Comparison of ENCODE assay signal across 2 cellular contexts in the genomic region with DNA sequence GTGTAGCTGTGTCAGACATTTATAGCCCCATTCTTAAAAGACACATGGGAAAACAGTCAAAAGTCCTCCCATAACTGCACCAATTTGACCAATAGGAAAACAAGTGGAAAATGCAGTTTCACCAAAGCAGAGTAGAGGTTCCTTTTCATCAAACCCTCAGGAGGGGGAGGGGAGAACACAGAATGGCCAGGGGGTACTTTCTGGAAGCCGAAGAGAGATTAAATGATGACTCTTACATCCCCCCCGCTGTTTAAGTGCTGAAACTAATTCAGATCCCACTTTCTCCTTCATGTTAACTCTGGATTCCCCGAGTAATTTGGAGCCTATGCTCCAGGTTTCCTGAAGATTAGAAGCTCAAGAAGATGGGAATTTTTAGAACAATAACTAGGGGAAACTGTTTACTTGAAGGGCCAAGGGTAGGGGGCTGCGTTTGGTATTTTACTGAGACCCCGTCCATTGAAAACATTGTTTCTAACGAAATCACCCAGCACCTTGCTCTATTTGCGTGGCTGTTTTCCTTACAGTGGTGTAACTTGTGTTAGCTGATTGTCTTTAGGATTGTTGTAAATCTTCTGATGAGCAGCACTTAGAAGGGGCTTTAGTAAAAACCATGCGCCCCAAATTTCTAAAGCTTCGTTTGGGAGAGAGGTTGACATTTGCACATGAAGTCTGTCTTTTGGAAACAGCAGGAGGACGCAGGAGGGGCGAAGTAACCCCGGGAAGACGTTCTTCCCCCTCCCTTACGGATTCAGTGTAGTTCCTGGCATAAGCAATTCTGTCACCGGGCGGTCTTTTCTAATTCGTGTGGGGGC.
TF ChIP-seq lines count a peak whose summit lies in the region.

No MANE protein-coding gene starts in this region.

TF ChIP-seq in A549, 52 proteins besides CTCF, POLR2A, EP300 and RAD21 (continued from another document):
- TF ChIP-seq, protein P1, sequence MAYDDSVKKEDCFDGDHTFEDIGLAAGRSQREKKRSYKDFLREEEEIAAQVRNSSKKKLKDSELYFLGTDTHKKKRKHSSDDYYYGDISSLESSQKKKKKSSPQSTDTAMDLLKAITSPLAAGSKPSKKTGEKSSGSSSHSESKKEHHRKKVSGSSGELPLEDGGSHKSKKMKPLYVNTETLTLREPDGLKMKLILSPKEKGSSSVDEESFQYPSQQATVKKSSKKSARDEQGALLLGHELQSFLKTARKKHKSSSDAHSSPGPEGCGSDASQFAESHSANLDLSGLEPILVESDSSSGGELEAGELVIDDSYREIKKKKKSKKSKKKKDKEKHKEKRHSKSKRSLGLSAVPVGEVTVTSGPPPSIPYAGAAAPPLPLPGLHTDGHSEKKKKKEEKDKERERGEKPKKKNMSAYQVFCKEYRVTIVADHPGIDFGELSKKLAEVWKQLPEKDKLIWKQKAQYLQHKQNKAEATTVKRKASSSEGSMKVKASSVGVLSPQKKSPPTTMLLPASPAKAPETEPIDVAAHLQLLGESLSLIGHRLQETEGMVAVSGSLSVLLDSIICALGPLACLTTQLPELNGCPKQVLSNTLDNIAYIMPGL (CRISPR knock-in tag; IDR thresholded peaks at IDR 0.05; ENCODE audit: borderline replicate concordance) = no peak
- peak; percentile 30; the same call in 1 of the 2 replicates for TF ChIP-seq CBX8 (IDR thresholded peaks at IDR 0.05)

TF ChIP-seq in GM23338, 12 proteins besides CTCF, POLR2A, EP300 and RAD21:
- TF ChIP-seq, protein P2, sequence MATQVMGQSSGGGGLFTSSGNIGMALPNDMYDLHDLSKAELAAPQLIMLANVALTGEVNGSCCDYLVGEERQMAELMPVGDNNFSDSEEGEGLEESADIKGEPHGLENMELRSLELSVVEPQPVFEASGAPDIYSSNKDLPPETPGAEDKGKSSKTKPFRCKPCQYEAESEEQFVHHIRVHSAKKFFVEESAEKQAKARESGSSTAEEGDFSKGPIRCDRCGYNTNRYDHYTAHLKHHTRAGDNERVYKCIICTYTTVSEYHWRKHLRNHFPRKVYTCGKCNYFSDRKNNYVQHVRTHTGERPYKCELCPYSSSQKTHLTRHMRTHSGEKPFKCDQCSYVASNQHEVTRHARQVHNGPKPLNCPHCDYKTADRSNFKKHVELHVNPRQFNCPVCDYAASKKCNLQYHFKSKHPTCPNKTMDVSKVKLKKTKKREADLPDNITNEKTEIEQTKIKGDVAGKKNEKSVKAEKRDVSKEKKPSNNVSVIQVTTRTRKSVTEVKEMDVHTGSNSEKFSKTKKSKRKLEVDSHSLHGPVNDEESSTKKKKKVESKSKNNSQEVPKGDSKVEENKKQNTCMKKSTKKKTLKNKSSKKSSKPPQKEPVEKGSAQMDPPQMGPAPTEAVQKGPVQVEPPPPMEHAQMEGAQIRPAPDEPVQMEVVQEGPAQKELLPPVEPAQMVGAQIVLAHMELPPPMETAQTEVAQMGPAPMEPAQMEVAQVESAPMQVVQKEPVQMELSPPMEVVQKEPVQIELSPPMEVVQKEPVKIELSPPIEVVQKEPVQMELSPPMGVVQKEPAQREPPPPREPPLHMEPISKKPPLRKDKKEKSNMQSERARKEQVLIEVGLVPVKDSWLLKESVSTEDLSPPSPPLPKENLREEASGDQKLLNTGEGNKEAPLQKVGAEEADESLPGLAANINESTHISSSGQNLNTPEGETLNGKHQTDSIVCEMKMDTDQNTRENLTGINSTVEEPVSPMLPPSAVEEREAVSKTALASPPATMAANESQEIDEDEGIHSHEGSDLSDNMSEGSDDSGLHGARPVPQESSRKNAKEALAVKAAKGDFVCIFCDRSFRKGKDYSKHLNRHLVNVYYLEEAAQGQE (IDR thresholded peaks at IDR 0.05; ENCODE audit: unreplicated experiment) = no peak
- TF ChIP-seq STAT1 (IDR thresholded peaks at IDR 0.05; ENCODE audit: unreplicated experiment) (no peak), ZNF331 (CRISPR knock-in tag; IDR thresholded peaks at IDR 0.05; ENCODE audit: low read depth) (no peak)
